8 cellular contexts compared by ENCODE assay signal in genomic region chr7:39624202-39624807, GRCh38. TPM values are rescaled to one million over a fixed set of nuclear protein-coding genes. Genes with fewer than 3 reads are reported as not detected.
DNase-seq lines count a peak whose midpoint lies in the region; ATAC-seq, FAIRE-seq and TF ChIP-seq lines count a peak whose summit lies in the region.

No MANE protein-coding gene starts in this region.

- H4K20me1 ChIP-seq in astrocyte (ENCODE audit: insufficient read depth, low read length): peaks cover 44% of the 10 kb centered on the region

- H3K9me3 ChIP-seq in astrocyte (ENCODE audit: insufficient read depth, low read depth, low read length): no peaks in the 10 kb centered on the region

- peak overlapping the region; percentile 94 for H3K27ac ChIP-seq in astrocyte (ENCODE audit: low read depth, low read length)

- H3K27me3 Mint-ChIP-seq in astrocyte (ENCODE audit: low read depth, unreplicated experiment): no peaks in the 10 kb centered on the region

- H3K9ac ChIP-seq in astrocyte (ENCODE audit: low read length): peak overlapping the region; percentile 96

- H3K36me3 ChIP-seq in astrocyte (ENCODE audit: insufficient read depth, low read length): no peaks in the 10 kb centered on the region

- H2AFZ ChIP-seq in astrocyte (ENCODE audit: low read depth, low read length): no peak overlapping the region

- H3K4me3 Mint-ChIP-seq in astrocyte (ENCODE audit: unreplicated experiment): peak overlapping the region; percentile 99

- DNase-seq in activated effector memory CD4-positive, alpha-beta T cell treated with anti-CD3 and anti-CD28 coated beads, Interleukin-2, amount 50 U/mL, for 16 hours: peak; percentile 70
- no peak for DNase-seq in activated effector memory CD4-positive, alpha-beta T cell treated with Interleukin-2 at 50 U/mL for 16 hours
- peak; percentile 11 for DNase-seq in NCI-H345 (lab: John Stamatoyannopoulos, UW)
- no peak for DNase-seq in astrocyte (ENCODE audit: low read depth)
- peak; percentile 13 for DNase-seq in inferior parietal cortex (ENCODE audit: extremely low spot score)
- DNase-seq in stimulated activated naive CD8-positive, alpha-beta T cell treated with anti-CD3 and anti-CD28 coated beads, Interleukin-15, Interleukin-2, amounts not matched to agents 100 U/mL and 50 U/mL, for 24 hours: peak; percentile 33
- DNase-seq in EL: no peak

- peak overlapping the region; percentile 94 for H3K27ac Mint-ChIP-seq in astrocyte (ENCODE audit: unreplicated experiment)

- ATAC-seq in stimulated activated naive CD8-positive, alpha-beta T cell treated with anti-CD3 and anti-CD28 coated beads, Interleukin-15, Interleukin-2, amounts not matched to agents 100 U/mL and 50 U/mL, for 24 hours: no peak
- no peak for ATAC-seq in HG02870 (IDR thresholded peaks at IDR 0.05; ENCODE audit: unreplicated experiment)

- H3K79me2 ChIP-seq in astrocyte (ENCODE audit: insufficient read depth, low read length): peaks cover 74% of the 10 kb centered on the region

- no peaks in the 10 kb centered on the region for H3K27me3 ChIP-seq in astrocyte (ENCODE audit: insufficient read depth, low read length)

- peaks cover 6% of the 10 kb centered on the region for H3K36me3 Mint-ChIP-seq in astrocyte (ENCODE audit: low read depth, unreplicated experiment)

- FAIRE-seq in astrocyte (lab: Jason Lieb, UNC): no peak

- peaks cover 36% of the 10 kb centered on the region for H3K4me1 ChIP-seq in astrocyte (ENCODE audit: insufficient read depth, low read length)

- peaks cover 47% of the 10 kb centered on the region for H3K4me1 Mint-ChIP-seq in astrocyte (ENCODE audit: low read depth, unreplicated experiment)

- H3K4me2 ChIP-seq in astrocyte (ENCODE audit: low read length): peak overlapping the region; percentile 98

- H3K4me3 ChIP-seq in astrocyte (ENCODE audit: insufficient read depth, low read depth, low read length): peak overlapping the region; percentile 82

- H3K9me3 Mint-ChIP-seq in astrocyte (ENCODE audit: unreplicated experiment): no peaks in the 10 kb centered on the region

- TF ChIP-seq CTCF in astrocyte (IDR thresholded peaks at IDR 0.05; ENCODE audit: insufficient read depth, low read depth, low read length): no peak

RNA-seq across cellular contexts. Expression of gene RALA, which starts 0.9 kb away (rescaled TPM):
- total RNA-seq in astrocyte: 68.6 and 70.2 TPM in 2 replicates

RNA-seq across cellular contexts. Expression of gene YAE1, which starts 58.1 kb away (rescaled TPM):
- 24.7 and 27.8 TPM in 2 replicates for total RNA-seq in astrocyte

Comparison
In these comparisons a context has a peak if more than half of its experiments do, and no peak if none do; other contexts are left out.
1. DNase-seq: peak in activated effector memory CD4-positive, alpha-beta T cell treated with anti-CD3 and anti-CD28 coated beads, Interleukin-2, amount 50 U/mL, for 16 hours (single experiment), NCI-H345 (single experiment), inferior parietal cortex (single experiment) and stimulated activated naive CD8-positive, alpha-beta T cell treated with anti-CD3 and anti-CD28 coated beads, Interleukin-15, Interleukin-2, amounts not matched to agents 100 U/mL and 50 U/mL, for 24 hours (single experiment); none in activated effector memory CD4-positive, alpha-beta T cell treated with Interleukin-2 at 50 U/mL for 16 hours (single experiment), astrocyte (single experiment) and EL (single experiment).